8 cellular contexts compared by ENCODE assay signal in genomic region chr12:103841690-103842584, GRCh38. TPM values are rescaled to one million over a fixed set of nuclear protein-coding genes. Genes with fewer than 3 reads are reported as not detected.
DNase-seq lines count a peak whose midpoint lies in the region; ATAC-seq and TF ChIP-seq lines count a peak whose summit lies in the region.

No MANE protein-coding gene starts in this region.

- H3K27me3 Mint-ChIP-seq in mesothelial cell of epicardium (ENCODE audit: low read depth) = peaks cover 30% of the 10 kb centered on the region

- H3K4me3 ChIP-seq in effector memory CD4-positive, alpha-beta T cell (ENCODE audit: insufficient read depth, low read depth, low read length, poor library complexity, severe bottlenecking) = peak overlapping the region; percentile 58

- TF ChIP-seq CTCF in mesothelial cell of epicardium (IDR thresholded peaks at IDR 0.05; ENCODE audit: unreplicated experiment) = no peak

- ATAC-seq in HG02588 (IDR thresholded peaks at IDR 0.05; ENCODE audit: unreplicated experiment) = peak; percentile 19
- ATAC-seq in stimulated activated naive CD8-positive, alpha-beta T cell treated with anti-CD3 and anti-CD28 coated beads, Interleukin-15, Interleukin-2, amounts not matched to agents 100 U/mL and 50 U/mL, for 24 hours = peak; percentile 29

- H3K36me3 ChIP-seq in ES-I3 (ENCODE audit: insufficient read depth, low read length) = no peaks in the 10 kb centered on the region
- no peaks in the 10 kb centered on the region for H3K36me3 ChIP-seq in effector memory CD4-positive, alpha-beta T cell (ENCODE audit: control insufficient read depth, insufficient read depth, low read length)

- H3K9me3 Mint-ChIP-seq in mesothelial cell of epicardium = no peaks in the 10 kb centered on the region

- H3K4me1 Mint-ChIP-seq in mesothelial cell of epicardium = peaks cover 21% of the 10 kb centered on the region

- no peaks in the 10 kb centered on the region for H3K36me3 Mint-ChIP-seq in mesothelial cell of epicardium

- peak overlapping the region; percentile 79 for H3K9ac ChIP-seq in ES-I3 (ENCODE audit: low read depth, low read length)

- peak overlapping the region; percentile 88 for H3K4me3 Mint-ChIP-seq in mesothelial cell of epicardium

- H3K4me1 ChIP-seq in ES-I3 (ENCODE audit: insufficient read depth, low read length) = no peaks in the 10 kb centered on the region
- peaks cover 13% of the 10 kb centered on the region for H3K4me1 ChIP-seq in effector memory CD4-positive, alpha-beta T cell (ENCODE audit: control insufficient read depth, insufficient read depth, low read length, poor library complexity, severe bottlenecking)

- no peaks in the 10 kb centered on the region for H3K27me3 ChIP-seq in effector memory CD4-positive, alpha-beta T cell (replicated peaks; ENCODE audit: control insufficient read depth, insufficient read depth, low read length, poor library complexity, severe bottlenecking)

- H3K27ac ChIP-seq in effector memory CD4-positive, alpha-beta T cell (ENCODE audit: insufficient read depth, low read length, poor library complexity, severe bottlenecking) = peak overlapping the region; percentile 50

- peak; percentile 82 for DNase-seq in NCI-H345 treated with DMSO at 0.1 percent for 48 hours (lab: John Stamatoyannopoulos, UW; ENCODE audit: unreplicated experiment)
- peak; percentile 54 for DNase-seq in activated CD4-positive, alpha-beta T cell treated with anti-CD3 and anti-CD28 coated beads for 48 hours
- peak; percentile 9 to 27 (median 16) for DNase-seq in effector memory CD4-positive, alpha-beta T cell
- DNase-seq in mesothelial cell of epicardium (ENCODE audit: low spot score in 2 of 2, unreplicated experiment in 2 of 2) = peak in 1 of 2 experiments; percentile 49
- peak; percentile 53 for DNase-seq in stimulated activated naive CD8-positive, alpha-beta T cell treated with anti-CD3 and anti-CD28 coated beads, Interleukin-15, Interleukin-2, amounts not matched to agents 100 U/mL and 50 U/mL, for 24 hours
- no peak for DNase-seq in effector CD8-positive, alpha-beta T cell (lab: John Stamatoyannopoulos, UW)

- peak overlapping the region; percentile 82 for H3K27ac Mint-ChIP-seq in mesothelial cell of epicardium

- no peaks in the 10 kb centered on the region for H3K9me3 ChIP-seq in ES-I3 (ENCODE audit: control insufficient read depth, insufficient read depth, low read length)
- H3K9me3 ChIP-seq in effector memory CD4-positive, alpha-beta T cell (ENCODE audit: control insufficient read depth, low read length) = no peaks in the 10 kb centered on the region

RNA-seq across cellular contexts. Expression of gene NT5DC3, which starts 0.9 kb away (rescaled TPM):
- total RNA-seq in mesothelial cell of epicardium = 7.7 to 9.1 TPM (median 8.7 TPM) in 3 replicates
